In the genomic region with DNA sequence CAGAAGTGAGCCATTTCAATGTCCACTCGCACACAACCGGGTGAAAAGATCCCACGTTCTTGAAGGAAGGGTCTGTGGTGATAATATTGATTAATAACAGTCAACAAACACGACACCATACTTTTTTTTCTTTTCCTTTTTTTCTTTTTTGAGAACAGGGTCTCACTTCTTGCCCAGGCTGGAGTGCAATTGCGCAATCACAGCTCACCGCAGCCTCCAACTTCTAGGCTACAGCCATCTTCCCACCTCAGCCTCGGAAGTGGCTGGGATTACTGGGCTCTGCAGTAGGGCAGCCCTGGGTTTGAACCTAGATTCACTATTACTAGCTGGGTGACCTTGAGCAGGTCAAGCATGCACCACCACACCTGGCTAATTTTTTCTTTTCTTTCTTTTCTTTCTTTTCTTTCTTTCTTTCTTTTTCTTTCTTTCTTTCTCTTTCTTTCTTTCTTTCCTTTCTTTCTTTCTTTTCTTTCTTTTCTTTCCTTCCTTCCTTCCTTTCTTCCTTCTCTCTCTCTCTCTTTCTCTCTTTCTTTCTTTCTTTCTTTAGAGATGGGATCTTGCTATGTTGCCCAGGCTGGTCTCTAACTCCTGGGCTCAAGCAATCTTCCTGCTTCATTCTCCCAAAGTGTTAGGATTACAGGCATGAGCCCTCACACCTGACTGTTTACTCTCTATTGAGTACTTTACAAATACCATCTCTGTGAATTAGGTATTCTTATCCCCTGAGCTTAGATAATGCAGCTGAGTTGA, we compare ENCODE assay signal across 1 cellular context.
TF ChIP-seq lines count a peak whose summit lies in the region.

No MANE protein-coding gene starts in this region.

TF ChIP-seq in HCT116, 20 proteins besides CTCF, POLR2A, EP300 and RAD21:
- no peak for TF ChIP-seq EZH2 (IDR thresholded peaks at IDR 0.05)
- no peak for TF ChIP-seq TCF7L2 (IDR thresholded peaks at IDR 0.05; ENCODE audit: borderline replicate concordance, extremely low read depth, insufficient read depth, insufficient read length)
- TF ChIP-seq, protein P1, sequence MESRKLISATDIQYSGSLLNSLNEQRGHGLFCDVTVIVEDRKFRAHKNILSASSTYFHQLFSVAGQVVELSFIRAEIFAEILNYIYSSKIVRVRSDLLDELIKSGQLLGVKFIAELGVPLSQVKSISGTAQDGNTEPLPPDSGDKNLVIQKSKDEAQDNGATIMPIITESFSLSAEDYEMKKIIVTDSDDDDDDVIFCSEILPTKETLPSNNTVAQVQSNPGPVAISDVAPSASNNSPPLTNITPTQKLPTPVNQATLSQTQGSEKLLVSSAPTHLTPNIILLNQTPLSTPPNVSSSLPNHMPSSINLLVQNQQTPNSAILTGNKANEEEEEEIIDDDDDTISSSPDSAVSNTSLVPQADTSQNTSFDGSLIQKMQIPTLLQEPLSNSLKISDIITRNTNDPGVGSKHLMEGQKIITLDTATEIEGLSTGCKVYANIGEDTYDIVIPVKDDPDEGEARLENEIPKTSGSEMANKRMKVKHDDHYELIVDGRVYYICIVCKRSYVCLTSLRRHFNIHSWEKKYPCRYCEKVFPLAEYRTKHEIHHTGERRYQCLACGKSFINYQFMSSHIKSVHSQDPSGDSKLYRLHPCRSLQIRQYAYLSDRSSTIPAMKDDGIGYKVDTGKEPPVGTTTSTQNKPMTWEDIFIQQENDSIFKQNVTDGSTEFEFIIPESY (IDR thresholded peaks at IDR 0.05; ENCODE audit: extremely low read depth, insufficient replicate concordance, low read length), result no peak
- TF ChIP-seq POLR2AphosphoS5 (IDR thresholded peaks at IDR 0.05; ENCODE audit: low read depth, low read length), result no peak
- TF ChIP-seq EZH2phosphoT487 (IDR thresholded peaks at IDR 0.05; ENCODE audit: borderline replicate concordance), result no peak
